8 cellular contexts compared by ENCODE assay signal in genomic region chr14:78959674-78960264, GRCh38.
DNase-seq lines count a peak whose midpoint lies in the region; ATAC-seq, FAIRE-seq and TF ChIP-seq lines count a peak whose summit lies in the region.

No MANE protein-coding gene starts in this region.

- H3K9me3 Mint-ChIP-seq in activated CD4-positive, alpha-beta memory T cell treated with anti-CD3 and anti-CD28 coated beads for 36 hours = no peaks in the 10 kb centered on the region
- no peaks in the 10 kb centered on the region for H3K9me3 Mint-ChIP-seq in mesothelial cell of epicardium

- H3K27me3 Mint-ChIP-seq in activated CD4-positive, alpha-beta memory T cell treated with anti-CD3 and anti-CD28 coated beads for 36 hours = peaks cover 2% of the 10 kb centered on the region
- peaks cover 24% of the 10 kb centered on the region for H3K27me3 Mint-ChIP-seq in mesothelial cell of epicardium (ENCODE audit: low read depth)

- intact Hi-C loops in activated CD4-positive, alpha-beta memory T cell treated with anti-CD3 and anti-CD28 coated beads for 36 hours (cut with micrococcal nuclease) = loop anchor here (2.0 kb wide), 1 partner anchor 1891 kb away; no protein-coding TSS in a partner anchor

- TF ChIP-seq CTCF in AG09319 (IDR thresholded peaks at IDR 0.05; ENCODE audit: low read depth, low read length) (peak; percentile 93), mesothelial cell of epicardium (IDR thresholded peaks at IDR 0.05; ENCODE audit: unreplicated experiment) (peak; percentile 88)

- peak; percentile 85 for FAIRE-seq in endometrium (lab: Jason Lieb, UNC)

- no peak overlapping the region for H3K27ac Mint-ChIP-seq in activated CD4-positive, alpha-beta memory T cell treated with anti-CD3 and anti-CD28 coated beads for 36 hours
- no peak overlapping the region for H3K27ac Mint-ChIP-seq in mesothelial cell of epicardium

- DNase-seq in AG09319 (ENCODE audit: extremely low read depth, low read depth) (peak; percentile 40), NCI-H510A treated with DMSO at 0.1 percent for 48 hours (lab: John Stamatoyannopoulos, UW) (peak; percentile 56), mesothelial cell of epicardium (ENCODE audit: low spot score in 2 of 2, unreplicated experiment in 2 of 2) (peak; percentile 48 to 77)
- DNase-seq in activated CD4-positive, alpha-beta memory T cell treated with anti-CD3 and anti-CD28 coated beads for 36 hours = peak; percentile 63
- DNase-seq in stimulated activated CD8-positive, alpha-beta memory T cell treated with anti-CD3 and anti-CD28 coated beads, Interleukin-7, amount 100 ng/mL, for 24 hours (ENCODE audit: low read depth) = peak; percentile 17

- H3K36me3 Mint-ChIP-seq in activated CD4-positive, alpha-beta memory T cell treated with anti-CD3 and anti-CD28 coated beads for 36 hours = no peaks in the 10 kb centered on the region
- H3K36me3 Mint-ChIP-seq in mesothelial cell of epicardium = no peaks in the 10 kb centered on the region

- H3K4me1 Mint-ChIP-seq in activated CD4-positive, alpha-beta memory T cell treated with anti-CD3 and anti-CD28 coated beads for 36 hours (ENCODE audit: low read depth) = peaks cover 2% of the 10 kb centered on the region
- H3K4me1 Mint-ChIP-seq in mesothelial cell of epicardium = peaks cover 6% of the 10 kb centered on the region

- ATAC-seq in GM18861 (IDR thresholded peaks at IDR 0.05; ENCODE audit: unreplicated experiment) (peak; percentile 80), HG03354 (IDR thresholded peaks at IDR 0.05; ENCODE audit: poor library complexity, severe bottlenecking, unreplicated experiment) (peak; percentile 88)

- CTCF ChIA-PET in activated CD4-positive, alpha-beta memory T cell treated with anti-CD3 and anti-CD28 coated beads for 36 hours (lab: Charles Lee) = interaction anchor here (0.6 to 2.7 kb wide), 8 partner anchors 10 to 1890 kb away, joined by 3 to 10 read pairs (median 4); no protein-coding TSS in a partner anchor

- no peak overlapping the region for H3K4me3 Mint-ChIP-seq in activated CD4-positive, alpha-beta memory T cell treated with anti-CD3 and anti-CD28 coated beads for 36 hours
- H3K4me3 Mint-ChIP-seq in mesothelial cell of epicardium = no peak overlapping the region

- POLR2A ChIA-PET in activated CD4-positive, alpha-beta memory T cell treated with anti-CD3 and anti-CD28 coated beads for 36 hours (lab: Charles Lee) = no interaction called here

Comparison
In these comparisons a context has a peak if more than half of its experiments do, and no peak if none do; other contexts are left out.
1. Peak in every context shown above with its lines: DNase-seq and ATAC-seq.